Comparison of ENCODE assay signal across 9 cellular contexts in genomic region chr14:75418779-75419768, GRCh38. TPM values are rescaled to one million over a fixed set of nuclear protein-coding genes. Genes with fewer than 3 reads are reported as not detected.
DNase-seq lines count a peak whose midpoint lies in the region; ATAC-seq lines count a peak whose summit lies in the region.
"Had no signal": no experiment of that assay in that cellular context is flagged by ENCODE, and none has a peak within 500 bp of the region (broad histone marks: within the 10 kb centered on the region; RNA-seq: fewer than 3 reads in every experiment).

No MANE protein-coding gene starts in this region.

- H3K9me3 ChIP-seq in iPS-18c (ENCODE audit: control insufficient read depth, insufficient read depth, low read length) = no peaks in the 10 kb centered on the region

- H3K4me1 Mint-ChIP-seq in activated CD4-positive, alpha-beta memory T cell treated with anti-CD3 and anti-CD28 coated beads, Interleukin-2, amount 10 ng/mL, durations not matched to agents 7 days and 5 days = peaks cover 17% of the 10 kb centered on the region

- H3K27ac Mint-ChIP-seq in activated CD4-positive, alpha-beta memory T cell treated with anti-CD3 and anti-CD28 coated beads, Interleukin-2, amount 10 ng/mL, durations not matched to agents 7 days and 5 days = no peak overlapping the region

- no peaks in the 10 kb centered on the region for H3K36me3 Mint-ChIP-seq in activated CD4-positive, alpha-beta memory T cell treated with anti-CD3 and anti-CD28 coated beads, Interleukin-2, amount 10 ng/mL, durations not matched to agents 7 days and 5 days (ENCODE audit: low read depth)

- POLR2A ChIA-PET in activated CD4-positive, alpha-beta memory T cell treated with anti-CD3 and anti-CD28 coated beads, Interleukin-2, amount 10 ng/mL, durations not matched to agents 7 days and 5 days (lab: Charles Lee) = no interaction called here

- H3K9me3 Mint-ChIP-seq in activated CD4-positive, alpha-beta memory T cell treated with anti-CD3 and anti-CD28 coated beads, Interleukin-2, amount 10 ng/mL, durations not matched to agents 7 days and 5 days = peaks cover 3% of the 10 kb centered on the region

- H3K4me3 ChIP-seq in iPS-18c (ENCODE audit: insufficient read depth, low read depth, low read length) = peak overlapping the region; percentile 48
- H3K4me3 ChIP-seq: skin epidermis had no signal

- no peaks in the 10 kb centered on the region for H3K27me3 Mint-ChIP-seq in activated CD4-positive, alpha-beta memory T cell treated with anti-CD3 and anti-CD28 coated beads, Interleukin-2, amount 10 ng/mL, durations not matched to agents 7 days and 5 days

- H3K4me3 Mint-ChIP-seq in activated CD4-positive, alpha-beta memory T cell treated with anti-CD3 and anti-CD28 coated beads, Interleukin-2, amount 10 ng/mL, durations not matched to agents 7 days and 5 days = no peak overlapping the region

- ATAC-seq in HG03432 (IDR thresholded peaks at IDR 0.05; ENCODE audit: unreplicated experiment) = peak; percentile 80

- CTCF ChIA-PET in activated CD4-positive, alpha-beta memory T cell treated with anti-CD3 and anti-CD28 coated beads, Interleukin-2, amount 10 ng/mL, durations not matched to agents 7 days and 5 days (lab: Charles Lee) = no interaction called here

- DNase-seq in NCI-H1436 (lab: John Stamatoyannopoulos, UW) (peak; percentile 14), NCI-H1436 treated with DMSO at 0.1 percent for 48 hours (lab: John Stamatoyannopoulos, UW) (no peak), DMS53 treated with DMSO at 0.1 percent for 48 hours (lab: John Stamatoyannopoulos, UW; ENCODE audit: unreplicated experiment) (no peak), NCI-H187 (lab: John Stamatoyannopoulos, UW) (no peak)
- DNase-seq in activated CD4-positive, alpha-beta memory T cell treated with anti-CD3 and anti-CD28 coated beads, Interleukin-2, amount 10 ng/mL, durations not matched to agents 7 days and 5 days = peak; percentile 50
- DNase-seq in stimulated activated CD8-positive, alpha-beta memory T cell treated with anti-CD3 and anti-CD28 coated beads, Interleukin-4, amount 100 ng/mL, for 48 hours = peak; percentile 79

RNA-seq across cellular contexts. Expression of gene JDP2, which starts 8.7 kb away (rescaled TPM):
- 1 to 10 TPM; 2.6 to 2.9 TPM for total RNA-seq in activated CD4-positive, alpha-beta memory T cell treated with anti-CD3 and anti-CD28 coated beads, Interleukin-2, amount 10 ng/mL, durations not matched to agents 7 days and 5 days

Comparison
In these comparisons a context has a peak if more than half of its experiments do, and no peak if none do; other contexts are left out.
1. DNase-seq: peak in NCI-H1436 (single experiment), activated CD4-positive, alpha-beta memory T cell treated with anti-CD3 and anti-CD28 coated beads, Interleukin-2, amount 10 ng/mL, durations not matched to agents 7 days and 5 days (single experiment) and stimulated activated CD8-positive, alpha-beta memory T cell treated with anti-CD3 and anti-CD28 coated beads, Interleukin-4, amount 100 ng/mL, for 48 hours (single experiment); none in NCI-H1436 treated with DMSO at 0.1 percent for 48 hours (single experiment), DMS53 treated with DMSO at 0.1 percent for 48 hours (single experiment) and NCI-H187 (0 of 2).